ENCODE assay signal across 8 cellular contexts in genomic region chr3:149771652-149772271, GRCh38. TPM values are rescaled to one million over a fixed set of nuclear protein-coding genes. Genes with fewer than 3 reads are reported as not detected.
A peak's percentile ranks its signal among the peaks of the same experiment; 100 is the strongest.
DNase-seq lines count a peak whose midpoint lies in the region; ATAC-seq, FAIRE-seq and TF ChIP-seq lines count a peak whose summit lies in the region.

No MANE protein-coding gene starts in this region.

- H3K27me3 ChIP-seq in Karpas-422 (ENCODE audit: low read length) (no peaks in the 10 kb centered on the region), HepG2 (ENCODE audit: control insufficient read depth in 1 of 2, insufficient read depth in 2 of 2, low read length in 2 of 2) (0 out of 5 replicates have a peak, but pooled peaks cover 0 to 9% of the 10 kb centered on the region in 2 experiments)

- H3K36me3 ChIP-seq in Karpas-422 (ENCODE audit: insufficient read depth, low read length) (no peaks in the 10 kb centered on the region), HepG2 (replicated peaks in 1 of 2; ENCODE audit: control insufficient read depth in 1 of 2, insufficient read depth in 2 of 2, low read length in 2 of 2) (no peaks in the 10 kb centered on the region)

- CTCF ChIA-PET in MCF 10A (lab: Yijun Ruan, JAX) = interaction anchor here (0.5 to 14.9 kb wide), 55 partner anchors 8 to 816 kb away, joined by 3 to 307 read pairs (median 5); partner anchors contain the start of gene COMMD2
- CTCF ChIA-PET in HepG2 (lab: Yijun Ruan, JAX; ENCODE audit: low intra/inter-chr PET ratio, low total read pairs) = interaction anchor here (2.0 kb wide), 1 partner anchor 278 kb away, joined by 12 read pairs; no protein-coding TSS in a partner anchor

- TF ChIP-seq CTCF in AG09309 (IDR thresholded peaks at IDR 0.05; ENCODE audit: control insufficient read depth, insufficient read depth, low read depth, low read length, missing control alignments) (peak; percentile 86), GM12874 (IDR thresholded peaks at IDR 0.05; ENCODE audit: insufficient read depth, low read depth, low read length) (peak; percentile 78), MCF 10A (IDR thresholded peaks at IDR 0.05; ENCODE audit: unreplicated experiment) (peak; percentile 81), HepG2 (CRISPR knock-in tag; IDR thresholded peaks at IDR 0.05) (peak; percentile 75)

- H3K27ac ChIP-seq in Karpas-422 (ENCODE audit: low read length) (no peak overlapping the region), HepG2 (ENCODE audit: extremely low read length, insufficient read depth, low read length) (no peak overlapping the region)

- no peak overlapping the region for H3K4me2 ChIP-seq in Karpas-422 (ENCODE audit: low read depth, low read length, poor library complexity, severe bottlenecking)
- H3K4me2 ChIP-seq in HepG2 (ENCODE audit: low read depth, low read length) = no peak overlapping the region

- ATAC-seq in SK-N-SH treated with all-trans-retinoic acid at 6 μM for 48 hours = peak; percentile 92
- ATAC-seq in HepG2 = peak; percentile 91
- peak; percentile 63 to 66 for ATAC-seq in stimulated activated naive B cell treated with anti-CD40 and anti-IgM and Interleukin-4, amounts not matched to agents 10 μg/mL and 1 μg/mL and 100 μg/mL, for 72 hours (replicated peaks)
- no peak for ATAC-seq in GM21360 (IDR thresholded peaks at IDR 0.05; ENCODE audit: unreplicated experiment)

- no peak for TF ChIP-seq RAD21 in HepG2 (CRISPR knock-in tag; IDR thresholded peaks at IDR 0.05)

- H3K9me2 ChIP-seq in Karpas-422 (replicated peaks; ENCODE audit: insufficient read depth, low read length) = no peaks in the 10 kb centered on the region

- no peaks in the 10 kb centered on the region for H3K27me3 Mint-ChIP-seq in MCF 10A (ENCODE audit: insufficient read depth, unreplicated experiment)
- peaks cover 7 to 11% of the 10 kb centered on the region in 2 donors for H3K27me3 Mint-ChIP-seq in stimulated activated naive B cell treated with anti-CD40 and anti-IgM and Interleukin-4, amounts not matched to agents 10 μg/mL and 1 μg/mL and 100 μg/mL, for 72 hours

- in situ Hi-C loops in HepG2 (cut with HindIII; ENCODE audit: extremely low pct_ligation_motif_present, low pct_unique_long_range_greater_than_20kb) = loop anchor here (5.0 kb wide), 1 partner anchor 259 kb away; no protein-coding TSS in a partner anchor

- no peak for DNase-seq in AG09309 (ENCODE audit: low read depth)
- DNase-seq in Karpas-422 = peak; percentile 77
- DNase-seq in MCF 10A (ENCODE audit: unreplicated experiment) = peak; percentile 56
- DNase-seq in HepG2 (ENCODE audit: low spot score) = peak; percentile 25
- DNase-seq in stimulated activated naive B cell treated with anti-CD40 and anti-IgM and Interleukin-4, amounts not matched to agents 10 μg/mL and 1 μg/mL and 100 μg/mL, for 72 hours = no peak

- H3K9me3 Mint-ChIP-seq in MCF 10A (ENCODE audit: unreplicated experiment) = no peaks in the 10 kb centered on the region
- no peaks in the 10 kb centered on the region for H3K9me3 Mint-ChIP-seq in stimulated activated naive B cell treated with anti-CD40 and anti-IgM and Interleukin-4, amounts not matched to agents 10 μg/mL and 1 μg/mL and 100 μg/mL, for 72 hours

- no peak overlapping the region for H3K27ac Mint-ChIP-seq in MCF 10A (ENCODE audit: low read depth, unreplicated experiment)
- H3K27ac Mint-ChIP-seq in stimulated activated naive B cell treated with anti-CD40 and anti-IgM and Interleukin-4, amounts not matched to agents 10 μg/mL and 1 μg/mL and 100 μg/mL, for 72 hours = no peak overlapping the region

- H3K9me3 ChIP-seq in Karpas-422 (ENCODE audit: low read length) (no peaks in the 10 kb centered on the region), HepG2 (ENCODE audit: low read length) (no peaks in the 10 kb centered on the region)

- H3K9ac ChIP-seq in Karpas-422 (ENCODE audit: low read length) (no peak overlapping the region), HepG2 (ENCODE audit: insufficient read depth, low read depth, low read length) (no peak overlapping the region)

- BruUV-seq in MCF 10A (replicated peaks; lab: Mats Ljungman, UMichigan) = no TSS peak
- BruUV-seq in HepG2 (replicated peaks; lab: Mats Ljungman, UMichigan) = no TSS peak

- TF ChIP-seq POLR2A in HepG2 (IDR thresholded peaks at IDR 0.05; ENCODE audit: insufficient read depth in 1 of 2, low read depth in 2 of 2, low read length in 2 of 2) = no peak

- H2AFZ ChIP-seq in Karpas-422 (ENCODE audit: low read length) (no peak overlapping the region), HepG2 (ENCODE audit: low read length) (no peak overlapping the region)

- H4K20me1 ChIP-seq in Karpas-422 (ENCODE audit: insufficient read depth, low read depth, low read length) = no peaks in the 10 kb centered on the region
- H4K20me1 ChIP-seq in HepG2 (ENCODE audit: insufficient read depth, low read length) = no peaks in the 10 kb centered on the region

- H3K36me3 Mint-ChIP-seq in MCF 10A (ENCODE audit: insufficient read depth, unreplicated experiment) = no peaks in the 10 kb centered on the region
- no peaks in the 10 kb centered on the region for H3K36me3 Mint-ChIP-seq in stimulated activated naive B cell treated with anti-CD40 and anti-IgM and Interleukin-4, amounts not matched to agents 10 μg/mL and 1 μg/mL and 100 μg/mL, for 72 hours

- H3K79me2 ChIP-seq in Karpas-422 (ENCODE audit: low read length) = no peaks in the 10 kb centered on the region
- H3K79me2 ChIP-seq in HepG2 (ENCODE audit: insufficient read depth, low read length) = no peaks in the 10 kb centered on the region

- H3K4me3 ChIP-seq in AG09309 (ENCODE audit: control insufficient read depth, low read depth, low read length) (no peak overlapping the region), Karpas-422 (ENCODE audit: low read length) (no peak overlapping the region), HepG2 (replicated peaks in 1 of 3; ENCODE audit: insufficient read depth in 1 of 3, low read depth in 2 of 3, low read length in 3 of 3) (no peak overlapping the region)

- POLR2A ChIA-PET in MCF 10A (lab: Yijun Ruan, JAX) (interaction anchor here (0.7 to 1.6 kb wide), 4 partner anchors 9 to 831 kb away, joined by 3 to 5 read pairs (median 4); partner anchors contain the start of genes COMMD2 and SELENOT), HepG2 (lab: Yijun Ruan, JAX) (interaction anchor here (0.7 kb wide), 1 partner anchor 259 kb away, joined by 3 read pairs; no protein-coding TSS in a partner anchor)

- 43% methylated on average over 8 of the region's 8 CpGs for WGBS in HepG2 (ENCODE audit: low lambda C conversion rate)

- intact Hi-C loops in MCF 10A (cut with micrococcal nuclease) (loop anchor here (1.0 kb wide), 2 partner anchors 259 to 277 kb away; no protein-coding TSS in a partner anchor), HepG2 (cut with micrococcal nuclease; ENCODE audit: unreplicated experiment) (loop anchor here (1.0 to 5.0 kb wide), 2 partner anchors 259 to 277 kb away; no protein-coding TSS in a partner anchor)

- no peak for TF ChIP-seq EP300 in HepG2 (IDR thresholded peaks at IDR 0.05; ENCODE audit: low read depth in 2 of 2, low read length in 2 of 2)
- no peak for TF ChIP-seq EP300 in HepG2 (CRISPR knock-in tag; IDR thresholded peaks at IDR 0.05; ENCODE audit: borderline replicate concordance)

- H3K4me1 ChIP-seq in Karpas-422 (ENCODE audit: low read length) (no peaks in the 10 kb centered on the region), HepG2 (ENCODE audit: insufficient read depth, low read length) (no peaks in the 10 kb centered on the region)

- no peaks in the 10 kb centered on the region for H3K4me1 Mint-ChIP-seq in MCF 10A (ENCODE audit: insufficient read depth, unreplicated experiment)
- no peaks in the 10 kb centered on the region for H3K4me1 Mint-ChIP-seq in stimulated activated naive B cell treated with anti-CD40 and anti-IgM and Interleukin-4, amounts not matched to agents 10 μg/mL and 1 μg/mL and 100 μg/mL, for 72 hours

- FAIRE-seq in HepG2 (lab: Jason Lieb, UNC) = peak; percentile 57

- H3K4me3 Mint-ChIP-seq in MCF 10A (ENCODE audit: unreplicated experiment) = no peak overlapping the region
- H3K4me3 Mint-ChIP-seq in stimulated activated naive B cell treated with anti-CD40 and anti-IgM and Interleukin-4, amounts not matched to agents 10 μg/mL and 1 μg/mL and 100 μg/mL, for 72 hours = no peak overlapping the region

RNA-seq across cellular contexts. Expression of gene COMMD2, which starts 19.5 kb away (rescaled TPM):
- total RNA-seq in Karpas-422 (2014; rRNA removed; shearing (Covaris generic); ENCODE audit: low replicate concordance) = 18.8 and 33.8 TPM in 2 replicates
- 51.2 and 60.4 TPM in 2 replicates for total RNA-seq in MCF 10A (2022)
- 57.6 and 73.2 TPM in 2 replicates for total RNA-seq in HepG2 (2016; rRNA removed; fragmentation: Illumina TruSeq; extraction: Trizol)
- 8.4 and 10.2 TPM in 2 replicates for total RNA-seq in HepG2 (2016; cell fraction: cytosol; rRNA removed; fragmentation: Illumina TruSeq; extraction: Trizol; ENCODE audit: low read depth)
- 55.4 and 78.2 TPM in 2 replicates for total RNA-seq in HepG2 (2016; cell fraction: insoluble cytoplasmic fraction; rRNA removed; fragmentation: Illumina TruSeq; extraction: Trizol)
- 13.8 and 20.0 TPM in 2 replicates for total RNA-seq in HepG2 (2016; cell fraction: membrane; rRNA removed; fragmentation: Illumina TruSeq; extraction: Trizol)
- total RNA-seq in HepG2 (2016; cell fraction: nucleus; rRNA removed; fragmentation: Illumina TruSeq; extraction: Trizol) = 30.5 and 31.9 TPM in 2 replicates
- polyA plus RNA-seq in HepG2 (2011; rRNA removed) = 25.5 and 33.0 TPM in 2 replicates
- polyA plus RNA-seq in HepG2 (2011; cell fraction: cytosol; rRNA removed) = 22.4 and 27.4 TPM in 2 replicates
- polyA plus RNA-seq in HepG2 (2011; cell fraction: nucleus; rRNA removed) = 7.2 and 10.3 TPM in 2 replicates
- 21.8 and 23.7 TPM in 2 replicates for polyA plus RNA-seq in HepG2 (2012)
- 4.3 and 5.0 TPM in 2 replicates for polyA plus RNA-seq in HepG2 (2016; cell fraction: cytosol; fragmentation: Illumina TruSeq; extraction: Trizol; ENCODE audit: low read depth)
- 65.7 and 69.6 TPM in 2 replicates for polyA plus RNA-seq in HepG2 (2016; cell fraction: insoluble cytoplasmic fraction; fragmentation: Illumina TruSeq; extraction: Trizol; ENCODE audit: low read depth)
- 7.5 and 8.4 TPM in 2 replicates for polyA plus RNA-seq in HepG2 (2016; cell fraction: membrane; fragmentation: Illumina TruSeq; extraction: Trizol; ENCODE audit: low read depth)
- 45.6 and 52.9 TPM in 2 replicates for polyA plus RNA-seq in HepG2 (2016; cell fraction: nucleus; fragmentation: Illumina TruSeq; extraction: Trizol; ENCODE audit: insufficient read depth, low read depth)
- polyA minus RNA-seq in HepG2 (2011; rRNA and poly(A)+ RNA removed; ENCODE audit: low replicate concordance) = 3.4 and 15.7 TPM in 2 replicates
- 7.2 and 8.0 TPM in 2 replicates for polyA minus RNA-seq in HepG2 (2011; cell fraction: cytosol; rRNA and poly(A)+ RNA removed)
- 15.6 and 23.2 TPM in 2 replicates for polyA minus RNA-seq in HepG2 (2011; cell fraction: nucleus; rRNA and poly(A)+ RNA removed)

RNA-seq across cellular contexts. Expression of gene ANKUB1, which starts 20.6 kb away (rescaled TPM):
- not detected in 2 replicates for total RNA-seq in Karpas-422 (2014; rRNA removed; shearing (Covaris generic); ENCODE audit: low replicate concordance)
- not detected in 2 replicates for total RNA-seq in MCF 10A (2022)
- not detected in 2 replicates for total RNA-seq in HepG2 (2016; rRNA removed; fragmentation: Illumina TruSeq; extraction: Trizol)
- not detected in 2 replicates for total RNA-seq in HepG2 (2016; cell fraction: cytosol; rRNA removed; fragmentation: Illumina TruSeq; extraction: Trizol; ENCODE audit: low read depth)
- total RNA-seq in HepG2 (2016; cell fraction: insoluble cytoplasmic fraction; rRNA removed; fragmentation: Illumina TruSeq; extraction: Trizol) = not detected in 2 replicates
- total RNA-seq in HepG2 (2016; cell fraction: membrane; rRNA removed; fragmentation: Illumina TruSeq; extraction: Trizol) = not detected in 2 replicates
- not detected in 2 replicates for total RNA-seq in HepG2 (2016; cell fraction: nucleus; rRNA removed; fragmentation: Illumina TruSeq; extraction: Trizol)
- polyA plus RNA-seq in HepG2 (2011; rRNA removed) = not detected in 2 replicates
- polyA plus RNA-seq in HepG2 (2011; cell fraction: cytosol; rRNA removed) = not detected in 2 replicates
- not detected in 2 replicates for polyA plus RNA-seq in HepG2 (2011; cell fraction: nucleus; rRNA removed)
- polyA plus RNA-seq in HepG2 (2012) = not detected in 2 replicates
- not detected in 2 replicates for polyA plus RNA-seq in HepG2 (2016; cell fraction: cytosol; fragmentation: Illumina TruSeq; extraction: Trizol; ENCODE audit: low read depth)
- not detected in 2 replicates for polyA plus RNA-seq in HepG2 (2016; cell fraction: insoluble cytoplasmic fraction; fragmentation: Illumina TruSeq; extraction: Trizol; ENCODE audit: low read depth)
- polyA plus RNA-seq in HepG2 (2016; cell fraction: membrane; fragmentation: Illumina TruSeq; extraction: Trizol; ENCODE audit: low read depth) = not detected in 2 replicates
- not detected in 2 replicates for polyA plus RNA-seq in HepG2 (2016; cell fraction: nucleus; fragmentation: Illumina TruSeq; extraction: Trizol; ENCODE audit: insufficient read depth, low read depth)
- polyA minus RNA-seq in HepG2 (2011; rRNA and poly(A)+ RNA removed; ENCODE audit: low replicate concordance) = 0.51 TPM in 1 of 2 replicates, not detected in the other
- not detected in 2 replicates for polyA minus RNA-seq in HepG2 (2011; cell fraction: cytosol; rRNA and poly(A)+ RNA removed)
- polyA minus RNA-seq in HepG2 (2011; cell fraction: nucleus; rRNA and poly(A)+ RNA removed) = not detected in 2 replicates

RNA-seq across cellular contexts. Expression of gene RNF13, which starts 41.3 kb away (rescaled TPM):
- total RNA-seq in Karpas-422 (2014; rRNA removed; shearing (Covaris generic); ENCODE audit: low replicate concordance) = 58.4 and 161 TPM in 2 replicates
- total RNA-seq in MCF 10A (2022) (36.5 and 40.4 TPM in 2 replicates), HepG2 (2016; rRNA removed; fragmentation: Illumina TruSeq; extraction: Trizol) (28.1 and 46.0 TPM in 2 replicates)
- 217 and 228 TPM in 2 replicates for total RNA-seq in HepG2 (2016; cell fraction: cytosol; rRNA removed; fragmentation: Illumina TruSeq; extraction: Trizol; ENCODE audit: low read depth)
- 28.8 and 45.3 TPM in 2 replicates for total RNA-seq in HepG2 (2016; cell fraction: insoluble cytoplasmic fraction; rRNA removed; fragmentation: Illumina TruSeq; extraction: Trizol)
- 72.6 and 86.1 TPM in 2 replicates for total RNA-seq in HepG2 (2016; cell fraction: membrane; rRNA removed; fragmentation: Illumina TruSeq; extraction: Trizol)
- 43.9 and 45.5 TPM in 2 replicates for total RNA-seq in HepG2 (2016; cell fraction: nucleus; rRNA removed; fragmentation: Illumina TruSeq; extraction: Trizol)
- polyA plus RNA-seq in HepG2 (2011; rRNA removed) = 32.0 and 39.8 TPM in 2 replicates
- polyA plus RNA-seq in HepG2 (2011; cell fraction: cytosol; rRNA removed) = 21.6 and 31.0 TPM in 2 replicates
- polyA plus RNA-seq in HepG2 (2011; cell fraction: nucleus; rRNA removed) = 14.4 and 18.7 TPM in 2 replicates
- polyA plus RNA-seq in HepG2 (2012) = 37.4 and 44.5 TPM in 2 replicates
- 6.6 and 7.0 TPM in 2 replicates for polyA plus RNA-seq in HepG2 (2016; cell fraction: cytosol; fragmentation: Illumina TruSeq; extraction: Trizol; ENCODE audit: low read depth)
- 21.5 and 26.7 TPM in 2 replicates for polyA plus RNA-seq in HepG2 (2016; cell fraction: insoluble cytoplasmic fraction; fragmentation: Illumina TruSeq; extraction: Trizol; ENCODE audit: low read depth)
- polyA plus RNA-seq in HepG2 (2016; cell fraction: membrane; fragmentation: Illumina TruSeq; extraction: Trizol; ENCODE audit: low read depth) = 13.9 and 14.4 TPM in 2 replicates
- polyA plus RNA-seq in HepG2 (2016; cell fraction: nucleus; fragmentation: Illumina TruSeq; extraction: Trizol; ENCODE audit: insufficient read depth, low read depth) = 51.2 and 51.6 TPM in 2 replicates
- polyA minus RNA-seq in HepG2 (2011; rRNA and poly(A)+ RNA removed; ENCODE audit: low replicate concordance) = 50.9 and 117 TPM in 2 replicates
- polyA minus RNA-seq in HepG2 (2011; cell fraction: cytosol; rRNA and poly(A)+ RNA removed) = 55.4 and 59.3 TPM in 2 replicates
- 74.9 and 95.4 TPM in 2 replicates for polyA minus RNA-seq in HepG2 (2011; cell fraction: nucleus; rRNA and poly(A)+ RNA removed)

Comparison
In these comparisons a context has a peak if more than half of its experiments do, and no peak if none do; other contexts are left out.
1. DNase-seq: peak in Karpas-422 (single experiment), MCF 10A (single experiment) and HepG2 (single experiment); none in AG09309 (single experiment) and stimulated activated naive B cell treated with anti-CD40 and anti-IgM and Interleukin-4, amounts not matched to agents 10 μg/mL and 1 μg/mL and 100 μg/mL, for 72 hours (single experiment).
2. Peak in every context shown above with its lines, with median percentiles within 50 percentile points of each other: CTCF ChIP-seq.